21 cellular contexts compared by ENCODE assay signal in the genomic region with DNA sequence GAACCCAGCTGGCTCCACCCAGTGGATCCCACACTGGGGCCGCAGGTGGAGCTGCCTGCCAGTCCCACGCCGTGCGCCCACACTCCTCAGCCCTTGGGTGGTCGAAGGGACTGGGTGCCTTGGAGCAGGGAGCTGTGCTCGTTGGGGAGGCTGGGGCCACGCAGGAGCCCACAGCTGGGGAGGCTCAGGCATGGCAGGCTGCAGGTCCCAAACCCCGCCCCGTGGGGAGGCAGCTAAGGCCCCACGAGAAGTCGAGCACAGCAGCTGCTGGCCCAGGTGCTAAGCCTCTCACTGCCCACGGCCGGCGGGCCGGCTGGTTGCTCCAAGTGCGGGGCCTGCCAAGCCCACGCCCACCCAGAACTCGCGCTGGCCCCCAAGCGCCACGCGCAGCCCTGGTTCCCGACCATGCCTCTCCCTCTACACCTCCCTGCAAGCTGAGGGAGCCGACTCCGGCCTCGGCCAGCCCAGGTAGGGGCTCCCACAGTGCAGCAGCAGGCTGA. TPM values are rescaled to one million over a fixed set of nuclear protein-coding genes. Genes with fewer than 3 reads are reported as not detected.
"Had no signal": no experiment of that assay in that cellular context is flagged by ENCODE, and none has a peak within 500 bp of the region (broad histone marks: within the 10 kb centered on the region; RNA-seq: fewer than 3 reads in every experiment).

No MANE protein-coding gene starts in this region.

- H3K4me1 Mint-ChIP-seq: nephron; stimulated activated effector memory CD8-positive, alpha-beta T cell treated with anti-CD3 and anti-CD28 coated beads, Interleukin-12 subunit alpha, Interleukin-12 subunit beta, amount 100 ng/mL, for 72 hours had no signal

- H3K27ac Mint-ChIP-seq: dendritic cell treated with granulocyte-macrophage colony-stimulating factor and Interleukin-4, amounts not matched to agents 40 ng/mL and 50 ng/mL, for 4 days; nephron; neural progenitor cell; stimulated activated effector memory CD8-positive, alpha-beta T cell treated with anti-CD3 and anti-CD28 coated beads, Interleukin-12 subunit alpha, Interleukin-12 subunit beta, amount 100 ng/mL, for 72 hours had no signal

- H3K27ac ChIP-seq: colonic mucosa, gastrocnemius medialis, left lung, neural progenitor cell, prostate gland, sigmoid colon, stomach, thyroid gland had no signal

- H3K36me3 Mint-ChIP-seq: naive thymus-derived CD4-positive, alpha-beta T cell; neural progenitor cell; stimulated activated effector memory CD8-positive, alpha-beta T cell treated with anti-CD3 and anti-CD28 coated beads, Interleukin-12 subunit alpha, Interleukin-12 subunit beta, amount 100 ng/mL, for 72 hours had no signal

- H3K36me3 ChIP-seq: colonic mucosa, gastrocnemius medialis, left lung, neural progenitor cell, prostate gland, sigmoid colon, stomach, thyroid gland had no signal

- H3K9me3 Mint-ChIP-seq: dendritic cell treated with granulocyte-macrophage colony-stimulating factor and Interleukin-4, amounts not matched to agents 40 ng/mL and 50 ng/mL, for 4 days; stimulated activated effector memory CD8-positive, alpha-beta T cell treated with anti-CD3 and anti-CD28 coated beads, Interleukin-12 subunit alpha, Interleukin-12 subunit beta, amount 100 ng/mL, for 72 hours had no signal

- H3K4me3 ChIP-seq: colonic mucosa, gastrocnemius medialis, left lung, neural progenitor cell, prostate gland, sigmoid colon, stomach, thyroid gland had no signal

- H3K27me3 ChIP-seq: colonic mucosa, gastrocnemius medialis, neural progenitor cell, sigmoid colon, thyroid gland had no signal

- H3K9ac ChIP-seq: neural progenitor cell had no signal

- H3K4me3 Mint-ChIP-seq: nephron, neural progenitor cell had no signal

- H3K4me1 ChIP-seq: colonic mucosa, gastrocnemius medialis, left lung, neural progenitor cell, prostate gland, sigmoid colon, stomach, thyroid gland had no signal

- H3K4me2 ChIP-seq: neural progenitor cell had no signal

- H2AFZ ChIP-seq: neural progenitor cell had no signal

- DNase-seq: colonic mucosa; effector CD8-positive, alpha-beta T cell; foreskin fibroblast; gastrocnemius medialis; left cardiac atrium; left lung; mesenchymal stem cell; midbrain; nucleus accumbens; right cardiac atrium; sigmoid colon; stimulated activated naive CD4-positive, alpha-beta T cell treated with Interleukin-2 at 50 U/mL for 16 hours; stomach; thyroid gland; trophoblast cell had no signal

- H3K9me3 ChIP-seq: colonic mucosa, gastrocnemius medialis, left lung, prostate gland, sigmoid colon, stomach, thyroid gland had no signal

RNA-seq across cellular contexts. Expression of a gene that starts 56.2 kb away (rescaled TPM):
- total RNA-seq: naive thymus-derived CD4-positive, alpha-beta T cell had no signal
